Comparison of ENCODE assay signal across 1 cellular context in genomic region chr11:67391304-67392181, GRCh38.
TF ChIP-seq lines count a peak whose summit lies in the region.

Gene RAD9A (plus strand): TSS chr11:67391986. CDS start chr11:67392045, 59 bp downstream.

TF ChIP-seq in K562, 482 proteins besides CTCF, POLR2A, EP300 and RAD21 (continued from another document and continues in another):
- TF ChIP-seq E4F1 (CRISPR knock-in tag; IDR thresholded peaks at IDR 0.05; ENCODE audit: borderline replicate concordance): no peak
- TF ChIP-seq NRF1 (conservative IDR thresholded peaks at IDR 0.05 in 1 of 2, IDR thresholded peaks at IDR 0.05 in 1 of 2): peak; percentile 32 to 36; a peak in 3 of 4 replicates
- peak; percentile 79 for TF ChIP-seq RBFOX2 (IDR thresholded peaks at IDR 0.05; ENCODE audit: low read depth, low read length)
- peak; percentile 45; the same call in 1 of the 2 replicates for TF ChIP-seq DMBX1 (CRISPR knock-in tag; IDR thresholded peaks at IDR 0.05; ENCODE audit: borderline replicate concordance)
- TF ChIP-seq TEAD4 (IDR thresholded peaks at IDR 0.05; ENCODE audit: low read length): 0 out of 2 replicates have a peak, but pooled peaks have one; percentile 40
- TF ChIP-seq TEAD4 (CRISPR knock-in tag; IDR thresholded peaks at IDR 0.05; ENCODE audit: borderline replicate concordance): 0 out of 2 replicates have a peak, but pooled peaks have one; percentile 71
- 0 out of 2 replicates have a peak, but pooled peaks have one; percentile 18 for TF ChIP-seq ZNF766 (CRISPR knock-in tag; conservative IDR thresholded peaks at IDR 0.05)
- peak in 1 of 2 experiments; percentile 66; a peak in 1 of 4 replicates for TF ChIP-seq RCOR1 (IDR thresholded peaks at IDR 0.05; ENCODE audit: borderline replicate concordance in 1 of 2, low read depth in 2 of 2, low read length in 2 of 2)
- peak; percentile 51; the same call in 1 of the 2 replicates for TF ChIP-seq ZNF175 (CRISPR knock-in tag; IDR thresholded peaks at IDR 0.05; ENCODE audit: low read depth)
- TF ChIP-seq ZNF316 (IDR thresholded peaks at IDR 0.05): no peak
- TF ChIP-seq NONO (IDR thresholded peaks at IDR 0.05; ENCODE audit: low read depth in 2 of 2, low read length in 1 of 2): peak in 1 of 2 experiments; percentile 65; a peak in 1 of 4 replicates
- TF ChIP-seq KLF1 (tag; IDR thresholded peaks at IDR 0.05): peak; percentile 50; the same call in 1 of the 2 replicates
- TF ChIP-seq ELF1 (tag; IDR thresholded peaks at IDR 0.05): peak; percentile 33; the same call in 1 of the 2 replicates
- TF ChIP-seq TCF7 (IDR thresholded peaks at IDR 0.05; ENCODE audit: borderline replicate concordance): 0 out of 2 replicates have a peak, but pooled peaks have one; percentile 65
- TF ChIP-seq, protein P1, sequence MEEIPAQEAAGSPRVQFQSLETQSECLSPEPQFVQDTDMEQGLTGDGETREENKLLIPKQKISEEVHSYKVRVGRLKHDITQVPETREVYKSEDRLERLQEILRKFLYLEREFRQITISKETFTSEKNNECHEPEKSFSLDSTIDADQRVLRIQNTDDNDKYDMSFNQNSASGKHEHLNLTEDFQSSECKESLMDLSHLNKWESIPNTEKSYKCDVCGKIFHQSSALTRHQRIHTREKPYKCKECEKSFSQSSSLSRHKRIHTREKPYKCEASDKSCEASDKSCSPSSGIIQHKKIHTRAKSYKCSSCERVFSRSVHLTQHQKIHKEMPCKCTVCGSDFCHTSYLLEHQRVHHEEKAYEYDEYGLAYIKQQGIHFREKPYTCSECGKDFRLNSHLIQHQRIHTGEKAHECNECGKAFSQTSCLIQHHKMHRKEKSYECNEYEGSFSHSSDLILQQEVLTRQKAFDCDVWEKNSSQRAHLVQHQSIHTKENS (CRISPR knock-in tag; IDR thresholded peaks at IDR 0.05): no peak
- peak; percentile 82; the same call in 1 of the 2 replicates for TF ChIP-seq PHF8 (IDR thresholded peaks at IDR 0.05; ENCODE audit: borderline replicate concordance, low read length)
- TF ChIP-seq ETV5 (CRISPR knock-in tag; IDR thresholded peaks at IDR 0.05; ENCODE audit: low read depth): peak; percentile 67; the same call in 1 of the 2 replicates
- 0 out of 4 replicates have a peak, but pooled peaks of 1 of the 2 experiments have one; percentile 11 for TF ChIP-seq SRF (CRISPR knock-in tag; IDR thresholded peaks at IDR 0.05)
- TF ChIP-seq, protein P2, sequence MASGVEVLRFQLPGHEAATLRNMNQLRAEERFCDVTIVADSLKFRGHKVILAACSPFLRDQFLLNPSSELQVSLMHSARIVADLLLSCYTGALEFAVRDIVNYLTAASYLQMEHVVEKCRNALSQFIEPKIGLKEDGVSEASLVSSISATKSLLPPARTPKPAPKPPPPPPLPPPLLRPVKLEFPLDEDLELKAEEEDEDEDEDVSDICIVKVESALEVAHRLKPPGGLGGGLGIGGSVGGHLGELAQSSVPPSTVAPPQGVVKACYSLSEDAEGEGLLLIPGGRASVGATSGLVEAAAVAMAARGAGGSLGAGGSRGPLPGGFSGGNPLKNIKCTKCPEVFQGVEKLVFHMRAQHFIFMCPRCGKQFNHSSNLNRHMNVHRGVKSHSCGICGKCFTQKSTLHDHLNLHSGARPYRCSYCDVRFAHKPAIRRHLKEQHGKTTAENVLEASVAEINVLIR (CRISPR knock-in tag; IDR thresholded peaks at IDR 0.05): peak; percentile 60
- peak; percentile 99 for TF ChIP-seq MAX (CRISPR knock-in tag; IDR thresholded peaks at IDR 0.05)
- TF ChIP-seq, protein P3, sequence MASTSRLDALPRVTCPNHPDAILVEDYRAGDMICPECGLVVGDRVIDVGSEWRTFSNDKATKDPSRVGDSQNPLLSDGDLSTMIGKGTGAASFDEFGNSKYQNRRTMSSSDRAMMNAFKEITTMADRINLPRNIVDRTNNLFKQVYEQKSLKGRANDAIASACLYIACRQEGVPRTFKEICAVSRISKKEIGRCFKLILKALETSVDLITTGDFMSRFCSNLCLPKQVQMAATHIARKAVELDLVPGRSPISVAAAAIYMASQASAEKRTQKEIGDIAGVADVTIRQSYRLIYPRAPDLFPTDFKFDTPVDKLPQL (IDR thresholded peaks at IDR 0.05; ENCODE audit: extremely low read depth, insufficient read length): no peak
- TF ChIP-seq, protein P4, sequence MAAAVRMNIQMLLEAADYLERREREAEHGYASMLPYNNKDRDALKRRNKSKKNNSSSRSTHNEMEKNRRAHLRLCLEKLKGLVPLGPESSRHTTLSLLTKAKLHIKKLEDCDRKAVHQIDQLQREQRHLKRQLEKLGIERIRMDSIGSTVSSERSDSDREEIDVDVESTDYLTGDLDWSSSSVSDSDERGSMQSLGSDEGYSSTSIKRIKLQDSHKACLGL (CRISPR knock-in tag; IDR thresholded peaks at IDR 0.05; ENCODE audit: borderline replicate concordance, poor library complexity, severe bottlenecking): peak; percentile 80
- TF ChIP-seq ZNF12 (CRISPR knock-in tag; IDR thresholded peaks at IDR 0.05): no peak
- peak; percentile 97 for TF ChIP-seq CLOCK (CRISPR knock-in tag; IDR thresholded peaks at IDR 0.05; ENCODE audit: borderline replicate concordance)
- TF ChIP-seq PML (IDR thresholded peaks at IDR 0.05; ENCODE audit: low read length): 0 out of 2 replicates have a peak, but pooled peaks have one; percentile 12
- TF ChIP-seq HDAC1 (IDR thresholded peaks at IDR 0.05): peak; percentile 71 to 99; a peak in 3 of 4 replicates
- no peak for TF ChIP-seq ZNF146 (CRISPR knock-in tag; IDR thresholded peaks at IDR 0.05; ENCODE audit: unreplicated experiment)
- TF ChIP-seq CCAR2 (IDR thresholded peaks at IDR 0.05; ENCODE audit: low read depth, low read length): no peak
- peak; percentile 67; the same call in 1 of the 2 replicates for TF ChIP-seq HNRNPL (IDR thresholded peaks at IDR 0.05; ENCODE audit: low read depth, low read length)
- peak; percentile 46; the same call in 1 of the 2 replicates for TF ChIP-seq ZKSCAN1 (IDR thresholded peaks at IDR 0.05; ENCODE audit: low read depth, low read length)
- TF ChIP-seq FUS (optimal IDR thresholded peaks at IDR 0.05; ENCODE audit: low read depth, low read length): peak; percentile 68
- no peak for TF ChIP-seq NR1H2 (CRISPR knock-in tag; IDR thresholded peaks at IDR 0.05)
- peak; percentile 86 for TF ChIP-seq NFYB (IDR thresholded peaks at IDR 0.05; ENCODE audit: extremely low read depth, insufficient read length)
- no peak; the same call in 1 of the 2 replicates for TF ChIP-seq ZNF41 (CRISPR knock-in tag; conservative IDR thresholded peaks at IDR 0.05)
- TF ChIP-seq NR2C1 (IDR thresholded peaks at IDR 0.05): peak; percentile 34; the same call in 1 of the 2 replicates
- TF ChIP-seq NR2C1 (tag; IDR thresholded peaks at IDR 0.05): no peak
- peak; percentile 99 for TF ChIP-seq USF2 (CRISPR knock-in tag; IDR thresholded peaks at IDR 0.05)
- TF ChIP-seq BDP1 (IDR thresholded peaks at IDR 0.05; ENCODE audit: insufficient read depth, insufficient read length): no peak
- TF ChIP-seq, protein P5, sequence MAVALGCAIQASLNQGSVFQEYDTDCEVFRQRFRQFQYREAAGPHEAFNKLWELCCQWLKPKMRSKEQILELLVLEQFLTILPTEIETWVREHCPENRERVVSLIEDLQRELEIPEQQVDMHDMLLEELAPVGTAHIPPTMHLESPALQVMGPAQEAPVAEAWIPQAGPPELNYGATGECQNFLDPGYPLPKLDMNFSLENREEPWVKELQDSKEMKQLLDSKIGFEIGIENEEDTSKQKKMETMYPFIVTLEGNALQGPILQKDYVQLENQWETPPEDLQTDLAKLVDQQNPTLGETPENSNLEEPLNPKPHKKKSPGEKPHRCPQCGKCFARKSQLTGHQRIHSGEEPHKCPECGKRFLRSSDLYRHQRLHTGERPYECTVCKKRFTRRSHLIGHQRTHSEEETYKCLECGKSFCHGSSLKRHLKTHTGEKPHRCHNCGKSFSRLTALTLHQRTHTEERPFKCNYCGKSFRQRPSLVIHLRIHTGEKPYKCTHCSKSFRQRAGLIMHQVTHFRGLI (CRISPR knock-in tag; IDR thresholded peaks at IDR 0.05): no peak
- TF ChIP-seq PHB (CRISPR knock-in tag; IDR thresholded peaks at IDR 0.05): no peak
- TF ChIP-seq CEBPB (tag; IDR thresholded peaks at IDR 0.05): no peak
- peak; percentile 79 for TF ChIP-seq GABPB1 (CRISPR knock-in tag; IDR thresholded peaks at IDR 0.05)
- TF ChIP-seq, protein P6, sequence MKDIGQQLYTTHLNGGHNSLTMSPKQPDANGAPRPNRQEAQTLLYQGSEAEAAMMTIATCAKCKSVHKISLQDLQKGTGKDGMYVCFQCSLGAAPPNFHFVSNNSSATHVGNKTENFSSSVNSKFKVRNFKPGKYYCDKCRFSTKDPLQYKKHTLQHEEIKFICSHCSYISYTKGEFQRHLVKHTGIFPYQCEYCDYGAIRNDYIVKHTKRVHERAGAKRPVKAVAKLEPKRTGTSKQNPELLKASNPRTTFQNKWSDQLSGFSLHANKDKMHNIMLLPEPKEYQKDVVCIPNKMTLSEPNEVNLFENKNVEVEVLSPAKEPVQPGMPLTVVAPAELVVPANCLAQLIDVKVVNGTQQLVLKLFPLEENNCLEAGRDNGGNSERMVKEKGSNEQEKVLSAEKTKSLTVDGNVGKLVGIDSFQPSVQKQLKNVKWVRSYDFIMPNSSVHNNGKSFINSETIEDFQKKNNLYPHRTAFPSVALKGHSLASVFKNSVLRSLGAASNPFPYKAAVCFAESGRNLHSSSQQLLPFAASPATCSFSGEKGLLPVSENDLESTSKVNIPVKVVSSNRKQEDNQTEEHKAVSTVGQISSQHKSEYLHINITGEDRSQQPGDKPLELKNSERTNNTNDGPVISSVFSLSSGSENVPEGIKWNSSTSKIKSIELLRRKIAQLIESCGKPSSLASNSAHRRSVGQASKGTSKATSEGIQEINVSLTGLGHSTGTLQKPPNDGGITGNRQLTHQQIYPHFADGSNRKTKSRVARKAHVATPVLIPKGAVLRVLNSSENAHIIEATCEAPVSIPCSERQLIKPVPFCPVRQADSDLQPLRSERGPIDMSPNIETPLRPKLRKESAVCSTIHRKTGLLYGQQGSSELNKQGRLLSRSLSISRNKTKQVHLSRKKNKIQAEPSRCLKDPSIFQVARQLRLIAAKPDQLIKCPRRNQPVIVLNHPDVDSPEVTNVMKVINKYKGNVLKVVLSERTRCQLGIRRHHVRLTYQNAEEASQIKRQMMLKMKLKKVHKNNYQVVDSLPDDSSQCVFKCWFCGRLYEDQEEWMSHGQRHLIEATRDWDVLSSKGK (CRISPR knock-in tag; IDR thresholded peaks at IDR 0.05): no peak
- peak; percentile 93 for TF ChIP-seq MITF (IDR thresholded peaks at IDR 0.05)
